8 cellular contexts compared by ENCODE assay signal in genomic region chr3:14947886-14948608, GRCh38. TPM values are rescaled to one million over a fixed set of nuclear protein-coding genes. Genes with fewer than 3 reads are reported as not detected.
DNase-seq lines count a peak whose midpoint lies in the region; ATAC-seq, FAIRE-seq and TF ChIP-seq lines count a peak whose summit lies in the region.

No MANE protein-coding gene starts in this region.

- H3K9ac ChIP-seq in adipocyte (ENCODE audit: low read length) (peak overlapping the region; percentile 96), parathyroid adenoma (peak overlapping the region; percentile 90)

- TF ChIP-seq CTCF in cardiac muscle cell (IDR thresholded peaks at IDR 0.05; ENCODE audit: low read depth, low read length) (no peak), parathyroid adenoma (IDR thresholded peaks at IDR 0.05) (no peak), tibial nerve (IDR thresholded peaks at IDR 0.05) (peak in 1 of 5 experiments; percentile 28)

- H3K36me3 ChIP-seq in adipocyte (ENCODE audit: control insufficient read depth, insufficient read depth, low read length, severe bottlenecking) (peaks cover 10% of the 10 kb centered on the region), cardiac muscle cell (peaks cover 14% of the 10 kb centered on the region), parathyroid adenoma (ENCODE audit: control insufficient read depth, insufficient read depth, low read length) (no peaks in the 10 kb centered on the region), tibial nerve (peaks cover 0 to 28% (median 6%) of the 10 kb centered on the region in 3 donors)

- ATAC-seq in HG02798 (IDR thresholded peaks at IDR 0.05; ENCODE audit: poor library complexity, unreplicated experiment): peak; percentile 86

- TF ChIP-seq POLR2A in GM12891 (IDR thresholded peaks at IDR 0.05; ENCODE audit: low read depth, low read length) (no peak; the same call in 1 of the 2 replicates), tibial nerve (IDR thresholded peaks at IDR 0.05) (no peak)

- 1% methylated on average over 40 to 64 of the region's 79 CpGs for WGBS in tibial nerve, 2 donors

- H3K4me1 ChIP-seq in adipocyte (ENCODE audit: control insufficient read depth, insufficient read depth, low read length) (peaks cover 29% of the 10 kb centered on the region), cardiac muscle cell (ENCODE audit: low read depth) (peaks cover 16% of the 10 kb centered on the region), parathyroid adenoma (peaks cover 4% of the 10 kb centered on the region), tibial nerve (peaks cover 0 to 59% (median 32%) of the 10 kb centered on the region in 4 donors)

- H3K4me2 ChIP-seq in parathyroid adenoma (ENCODE audit: low read length): peak overlapping the region; percentile 87

- H2AFZ ChIP-seq in parathyroid adenoma: peak overlapping the region; percentile 77

- peak; percentile 87 for FAIRE-seq in GM12891 (lab: Jason Lieb, UNC)

- peak; percentile 51 to 86 for TF ChIP-seq EP300 in tibial nerve (IDR thresholded peaks at IDR 0.05)

- peak overlapping the region; percentile 96 for H3K4me3 ChIP-seq in adipocyte (ENCODE audit: low read length)
- H3K4me3 ChIP-seq in cardiac muscle cell: peak overlapping the region; percentile 53
- H3K4me3 ChIP-seq in parathyroid adenoma (ENCODE audit: low read depth, low read length): peak overlapping the region; percentile 88
- H3K4me3 ChIP-seq in tibial nerve: peak overlapping the region; percentile 87 to 97 (median 94)

- H3K27ac ChIP-seq in cardiac muscle cell (peak overlapping the region; percentile 98), parathyroid adenoma (peak overlapping the region; percentile 98), tibial nerve (peak overlapping the region; percentile 95 to 99 (median 99))

- no peaks in the 10 kb centered on the region for H3K9me3 ChIP-seq in adipocyte (ENCODE audit: control insufficient read depth, low read length)
- H3K9me3 ChIP-seq in cardiac muscle cell (ENCODE audit: low read depth): no peaks in the 10 kb centered on the region
- H3K9me3 ChIP-seq in parathyroid adenoma (ENCODE audit: control insufficient read depth, low read length): no peaks in the 10 kb centered on the region
- no peaks in the 10 kb centered on the region for H3K9me3 ChIP-seq in tibial nerve

- H3K27me3 ChIP-seq in adipocyte (replicated peaks; ENCODE audit: control insufficient read depth, insufficient read depth, low read length) (no peaks in the 10 kb centered on the region), cardiac muscle cell (no peaks in the 10 kb centered on the region), parathyroid adenoma (ENCODE audit: control insufficient read depth, insufficient read depth, low read length) (no peaks in the 10 kb centered on the region), tibial nerve (no peaks in the 10 kb centered on the region)

- peak; percentile 94 for DNase-seq in GM12891 (ENCODE audit: insufficient read length, low spot score)
- DNase-seq in NCI-H1417 treated with DMSO at 0.1 percent for 48 hours (lab: John Stamatoyannopoulos, UW): peak; percentile 56
- peak; percentile 88 to 94 for DNase-seq in SW 1271 (lab: John Stamatoyannopoulos, UW)
- DNase-seq in adipocyte (ENCODE audit: low read depth): peak; percentile 98
- DNase-seq in cardiac muscle cell (ENCODE audit: low read depth in 1 of 2, low spot score in 1 of 2): peak; percentile 97 to 98
- DNase-seq in tibial nerve (ENCODE audit: low spot score in 2 of 2): peak; percentile 93

- peaks cover 32% of the 10 kb centered on the region for H3K79me2 ChIP-seq in parathyroid adenoma

TF ChIP-seq in GM12891, 5 proteins besides CTCF, POLR2A, EP300 and RAD21:
- TF ChIP-seq POLR2AphosphoS5 (IDR thresholded peaks at IDR 0.05; ENCODE audit: low read depth, low read length) (no peak), PAX5 (IDR thresholded peaks at IDR 0.05; ENCODE audit: insufficient read depth, low read length, severe bottlenecking) (peak; percentile 56), SPI1 (IDR thresholded peaks at IDR 0.05; ENCODE audit: low read depth, low read length) (peak; percentile 30; the same call in 1 of the 2 replicates), TAF1 (IDR thresholded peaks at IDR 0.05; ENCODE audit: low read depth, low read length) (peak; percentile 64), POU2F2 (IDR thresholded peaks at IDR 0.05; ENCODE audit: low read depth, low read length) (no peak)
TF ChIP-seq in GM12891: peak in this region for 3.

RNA-seq across cellular contexts. Expression of gene NR2C2, which starts 0.7 kb away (rescaled TPM):
- 8.7 TPM for polyA plus RNA-seq in GM12891 (2012; ENCODE audit: low read depth, missing spikeins)
- total RNA-seq in cardiac muscle cell (19.9 and 26.5 TPM in 2 replicates), tibial nerve (10 to 100 TPM; 34.5 to 54.3 (median 44.4) TPM)
- 16.2 and 29.6 TPM in 2 replicates for polyA plus RNA-seq in cardiac muscle cell

Comparison
In these comparisons a context has a peak if more than half of its experiments do, and no peak if none do; other contexts are left out.
1. Peak in every context shown above with its lines: DNase-seq, ATAC-seq, H3K4me3 ChIP-seq and H3K27ac ChIP-seq.